8 cellular contexts compared by ENCODE assay signal in genomic region chr1:24743404-24744211, GRCh38. TPM values are rescaled to one million over a fixed set of nuclear protein-coding genes. Genes with fewer than 3 reads are reported as not detected.
DNase-seq lines count a peak whose midpoint lies in the region; ATAC-seq lines count a peak whose summit lies in the region.

No MANE protein-coding gene starts in this region.

- H3K4me3 Mint-ChIP-seq in activated T-cell treated with anti-CD3 and anti-CD28 coated beads, Interleukin-2, amount 50 U/mL, for 72 hours: peak overlapping the region; percentile 59 to 83
- H3K4me3 Mint-ChIP-seq in stimulated activated memory B cell treated with anti-CD40 and anti-IgM and Interleukin-4, amounts not matched to agents 10 μg/mL and 1 μg/mL and 100 μg/mL, for 72 hours: peak overlapping the region; percentile 70

- H3K27me3 Mint-ChIP-seq in activated T-cell treated with anti-CD3 and anti-CD28 coated beads, Interleukin-2, amount 50 U/mL, for 72 hours (ENCODE audit: low read depth): no peaks in the 10 kb centered on the region
- H3K27me3 Mint-ChIP-seq in stimulated activated memory B cell treated with anti-CD40 and anti-IgM and Interleukin-4, amounts not matched to agents 10 μg/mL and 1 μg/mL and 100 μg/mL, for 72 hours: no peaks in the 10 kb centered on the region

- no peaks in the 10 kb centered on the region for H3K9me3 Mint-ChIP-seq in activated T-cell treated with anti-CD3 and anti-CD28 coated beads, Interleukin-2, amount 50 U/mL, for 72 hours
- H3K9me3 Mint-ChIP-seq in stimulated activated memory B cell treated with anti-CD40 and anti-IgM and Interleukin-4, amounts not matched to agents 10 μg/mL and 1 μg/mL and 100 μg/mL, for 72 hours: no peaks in the 10 kb centered on the region

- no peak for DNase-seq in activated T-cell treated with anti-CD3 and anti-CD28 coated beads, Interleukin-2, amount 50 U/mL, for 72 hours
- DNase-seq in activated T-cell treated with anti-CD3 and anti-CD28 coated beads for 4 hours (no peak), T1000 (lab: John Stamatoyannopoulos, UW) (peak; percentile 17), globus pallidus (ENCODE audit: low spot score) (peak; percentile 75), iPS-NIHi11 (ENCODE audit: low spot score) (no peak), SIG-M5 (lab: John Stamatoyannopoulos, UW) (no peak)

- ATAC-seq in activated T-cell treated with anti-CD3 and anti-CD28 coated beads, Interleukin-2, amount 50 U/mL, for 72 hours (replicated peaks in 1 of 2): no peak
- peak; percentile 1 for ATAC-seq in stimulated activated memory B cell treated with anti-CD40 and anti-IgM and Interleukin-4, amounts not matched to agents 10 μg/mL and 1 μg/mL and 100 μg/mL, for 72 hours
- ATAC-seq in HG03521 (IDR thresholded peaks at IDR 0.05; ENCODE audit: unreplicated experiment): no peak

- no peak overlapping the region for H3K27ac Mint-ChIP-seq in activated T-cell treated with anti-CD3 and anti-CD28 coated beads, Interleukin-2, amount 50 U/mL, for 72 hours
- peak overlapping the region; percentile 55 for H3K27ac Mint-ChIP-seq in stimulated activated memory B cell treated with anti-CD40 and anti-IgM and Interleukin-4, amounts not matched to agents 10 μg/mL and 1 μg/mL and 100 μg/mL, for 72 hours

- H3K36me3 Mint-ChIP-seq in activated T-cell treated with anti-CD3 and anti-CD28 coated beads, Interleukin-2, amount 50 U/mL, for 72 hours (ENCODE audit: insufficient read depth in 2 of 2): peaks cover 2 to 5% of the 10 kb centered on the region in 2 donors
- H3K36me3 Mint-ChIP-seq in stimulated activated memory B cell treated with anti-CD40 and anti-IgM and Interleukin-4, amounts not matched to agents 10 μg/mL and 1 μg/mL and 100 μg/mL, for 72 hours: no peaks in the 10 kb centered on the region

- H3K4me1 Mint-ChIP-seq in activated T-cell treated with anti-CD3 and anti-CD28 coated beads, Interleukin-2, amount 50 U/mL, for 72 hours (ENCODE audit: low read depth): peaks cover 54% of the 10 kb centered on the region
- peaks cover 60% of the 10 kb centered on the region for H3K4me1 Mint-ChIP-seq in stimulated activated memory B cell treated with anti-CD40 and anti-IgM and Interleukin-4, amounts not matched to agents 10 μg/mL and 1 μg/mL and 100 μg/mL, for 72 hours

RNA-seq across cellular contexts. Expression of gene CLIC4, which starts 1.6 kb away (rescaled TPM):
- 10 to 100 TPM; 59.7 to 68.2 TPM for total RNA-seq in activated T-cell treated with anti-CD3 and anti-CD28 coated beads, Interleukin-2, amount 50 U/mL, for 72 hours

Comparison
In these comparisons a context has a peak if more than half of its experiments do, and no peak if none do; other contexts are left out.
1. DNase-seq: peak in T1000 (single experiment) and globus pallidus (single experiment); none in activated T-cell treated with anti-CD3 and anti-CD28 coated beads, Interleukin-2, amount 50 U/mL, for 72 hours (0 of 2), activated T-cell treated with anti-CD3 and anti-CD28 coated beads for 4 hours (single experiment), iPS-NIHi11 (single experiment) and SIG-M5 (single experiment).